In genomic region chr1:28811369-28811765, GRCh38 we compare ENCODE assay signal across 19 cellular contexts. TPM values are rescaled to one million over a fixed set of nuclear protein-coding genes. Genes with fewer than 3 reads are reported as not detected.
"Had no signal": no experiment of that assay in that cellular context is flagged by ENCODE, and none has a peak within 500 bp of the region (broad histone marks: within the 10 kb centered on the region; RNA-seq: fewer than 3 reads in every experiment).

No MANE protein-coding gene starts in this region.

- H3K4me1 ChIP-seq: prostate gland, right lobe of liver had no signal

- H3K36me3 ChIP-seq: brain microvascular endothelial cell, heart left ventricle, prostate gland, right lobe of liver, stomach, thoracic aorta had no signal

- ATAC-seq: heart left ventricle; naive thymus-derived CD4-positive, alpha-beta T cell; right lobe of liver had no signal

- DNase-seq: activated CD4-positive, alpha-beta T cell treated with anti-CD3 and anti-CD28 coated beads, Interleukin-2, amount 10 ng/mL, durations not matched to agents 7 days and 5 days; brain microvascular endothelial cell; cortex of kidney; effector memory CD4-positive, alpha-beta T cell; heart left ventricle; islet precursor cell; mucosa of descending colon; right lobe of liver; stomach had no signal

- H3K27ac ChIP-seq: brain microvascular endothelial cell, heart left ventricle, prostate gland, right lobe of liver, stomach, thoracic aorta had no signal

- H3K27me3 ChIP-seq: right lobe of liver had no signal

- H3K4me3 Mint-ChIP-seq: activated CD4-positive, alpha-beta T cell treated with anti-CD3 and anti-CD28 coated beads, Interleukin-2, amount 10 ng/mL, durations not matched to agents 7 days and 5 days; activated naive CD8-positive, alpha-beta T cell treated with anti-CD3 and anti-CD28 coated beads for 36 hours; activated T-helper 1 cell treated with anti-CD3 and anti-CD28 coated beads, Interleukin-12 subunit alpha, Interleukin-12 subunit beta, Interleukin-2, Interleukin-4 antibody, amounts not matched to agents 30 ng/mL and 10 ng/mL and 1 ng/mL, durations not matched to agents 14 hours and 24 hours and 36 hours; central memory CD8-positive, alpha-beta T cell had no signal

- H3K9me3 ChIP-seq: heart left ventricle, mucosa of descending colon, prostate gland, right lobe of liver, stomach, thoracic aorta had no signal

- H3K9me3 Mint-ChIP-seq: activated CD4-positive, alpha-beta T cell treated with anti-CD3 and anti-CD28 coated beads, Interleukin-2, amount 10 ng/mL, durations not matched to agents 7 days and 5 days; activated naive CD8-positive, alpha-beta T cell treated with anti-CD3 and anti-CD28 coated beads for 36 hours; activated T-helper 1 cell treated with anti-CD3 and anti-CD28 coated beads, Interleukin-12 subunit alpha, Interleukin-12 subunit beta, Interleukin-2, Interleukin-4 antibody, amounts not matched to agents 30 ng/mL and 10 ng/mL and 1 ng/mL, durations not matched to agents 14 hours and 24 hours and 36 hours; central memory CD8-positive, alpha-beta T cell had no signal

- H3K36me3 Mint-ChIP-seq: activated naive CD8-positive, alpha-beta T cell treated with anti-CD3 and anti-CD28 coated beads for 36 hours; naive thymus-derived CD4-positive, alpha-beta T cell had no signal

- H3K4me3 ChIP-seq: mucosa of descending colon, prostate gland, right lobe of liver, stomach, thoracic aorta had no signal

- H3K4me1 Mint-ChIP-seq: central memory CD8-positive, alpha-beta T cell had no signal

- H3K27ac Mint-ChIP-seq: activated CD4-positive, alpha-beta T cell treated with anti-CD3 and anti-CD28 coated beads, Interleukin-2, amount 10 ng/mL, durations not matched to agents 7 days and 5 days; activated naive CD8-positive, alpha-beta T cell treated with anti-CD3 and anti-CD28 coated beads for 36 hours; activated T-helper 1 cell treated with anti-CD3 and anti-CD28 coated beads, Interleukin-12 subunit alpha, Interleukin-12 subunit beta, Interleukin-2, Interleukin-4 antibody, amounts not matched to agents 30 ng/mL and 10 ng/mL and 1 ng/mL, durations not matched to agents 14 hours and 24 hours and 36 hours; naive thymus-derived CD4-positive, alpha-beta T cell had no signal

RNA-seq across cellular contexts. Expression of gene OPRD1, which starts 0.6 kb away (rescaled TPM):
- total RNA-seq: activated CD4-positive, alpha-beta T cell treated with anti-CD3 and anti-CD28 coated beads, Interleukin-2, amount 10 ng/mL, durations not matched to agents 7 days and 5 days; activated CD8-positive, alpha-beta memory T cell treated with anti-CD3 and anti-CD28 coated beads for 36 hours; epithelial cell of proximal tubule; lung microvascular endothelial cell; naive thymus-derived CD4-positive, alpha-beta T cell; right lobe of liver; thoracic aorta; ureter had no signal
- polyA plus RNA-seq: naive thymus-derived CD4-positive, alpha-beta T cell had no signal
